ENCODE assay signal across 19 cellular contexts in the genomic region with DNA sequence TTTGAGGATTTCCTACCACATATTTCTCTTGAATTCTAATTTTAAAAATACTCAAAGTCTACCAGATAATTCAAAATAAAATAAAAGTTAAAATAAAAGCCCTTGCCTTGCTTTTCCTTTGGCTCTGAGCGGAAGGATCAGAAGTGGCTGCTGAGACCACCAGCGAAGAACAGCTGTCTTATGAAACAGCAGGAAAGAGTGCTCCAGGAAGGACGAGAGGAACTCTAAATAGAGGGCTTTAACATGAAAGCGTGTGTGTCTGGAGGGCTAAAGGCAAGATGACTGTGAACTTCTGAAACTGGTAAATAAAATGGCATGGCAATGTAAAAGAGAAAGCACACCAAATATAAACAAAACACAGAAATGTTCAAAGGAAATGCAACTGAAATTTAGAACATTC.
DNase-seq lines count a peak whose midpoint lies in the region; ATAC-seq, FAIRE-seq and TF ChIP-seq lines count a peak whose summit lies in the region.
"Had no signal": no experiment of that assay in that cellular context is flagged by ENCODE, and none has a peak within 500 bp of the region (broad histone marks: within the 10 kb centered on the region; RNA-seq: fewer than 3 reads in every experiment).

No MANE protein-coding gene starts in this region.

- intact Hi-C loops in natural killer cell (cut with micrococcal nuclease) = no loop called here

- H3K4me3 Mint-ChIP-seq in natural killer cell = no peak overlapping the region
- H3K4me3 Mint-ChIP-seq: B cell; CD4-positive, alpha-beta T cell had no signal

- H3K9me3 ChIP-seq in SJSA1 (replicated peaks) (no peaks in the 10 kb centered on the region), neuron (ENCODE audit: low read length) (no peaks in the 10 kb centered on the region)

- no peak overlapping the region for H3K27ac Mint-ChIP-seq in natural killer cell
- H3K27ac Mint-ChIP-seq: B cell; CD4-positive, alpha-beta T cell had no signal

- ATAC-seq in GM21423 (IDR thresholded peaks at IDR 0.05; ENCODE audit: unreplicated experiment) = no peak
- no peak for ATAC-seq in natural killer cell
- ATAC-seq: HCT116 had no signal

- TF ChIP-seq CTCF in natural killer cell (IDR thresholded peaks at IDR 0.05) = no peak

- DNase-seq in SJSA1 (ENCODE audit: low read depth in 1 of 2, low spot score in 2 of 2) (peak; percentile 90 to 94), epidermal melanocyte (ENCODE audit: insufficient read length, low spot score) (peak; percentile 23), natural killer cell (no peak), H54 (ENCODE audit: insufficient read length, low spot score) (no peak)
- DNase-seq in stimulated activated naive CD4-positive, alpha-beta T cell treated with Interleukin-2 at 50 U/mL for 16 hours (lab: John Stamatoyannopoulos, UW) = no peak
- DNase-seq: Calu3; CD4-positive, alpha-beta T cell; DMS53; NCI-H1417; NCI-H1930; NCI-H2171; NCI-H446; NCI-H69; SHP77 treated with DMSO at 0.1 percent for 48 hours had no signal

- peak overlapping the region; percentile 24 for H3K27ac ChIP-seq in SJSA1

- peaks cover 4 to 6% of the 10 kb centered on the region in 2 donors for H3K27me3 Mint-ChIP-seq in natural killer cell (ENCODE audit: low read depth in 2 of 2)
- H3K27me3 Mint-ChIP-seq: B cell; CD4-positive, alpha-beta T cell had no signal

- H3K36me3 ChIP-seq in SJSA1 = no peaks in the 10 kb centered on the region
- no peaks in the 10 kb centered on the region for H3K36me3 ChIP-seq in neuron (ENCODE audit: insufficient read depth, low read length)

- peak overlapping the region; percentile 32 for H2AFZ ChIP-seq in neuron (ENCODE audit: low read depth, low read length)

- H3K4me1 Mint-ChIP-seq in natural killer cell = no peaks in the 10 kb centered on the region
- H3K4me1 Mint-ChIP-seq: B cell had no signal

- H3K36me3 Mint-ChIP-seq in natural killer cell = no peaks in the 10 kb centered on the region

- no peak for TF ChIP-seq POLR2A in H54 (IDR thresholded peaks at IDR 0.05; ENCODE audit: low read depth, low read length)

- no peaks in the 10 kb centered on the region for H3K9me3 Mint-ChIP-seq in natural killer cell
- H3K9me3 Mint-ChIP-seq: CD4-positive, alpha-beta T cell had no signal

- H3K4me3 ChIP-seq in SJSA1 (no peak overlapping the region), neuron (ENCODE audit: low read length) (no peak overlapping the region)

- H3K4me1 ChIP-seq in SJSA1 (replicated peaks) (peaks cover 19% of the 10 kb centered on the region), neuron (ENCODE audit: insufficient read depth, low read length) (no peaks in the 10 kb centered on the region)

- H3K27me3 ChIP-seq in SJSA1 (replicated peaks) (no peaks in the 10 kb centered on the region), neuron (ENCODE audit: insufficient read depth, low read length) (no peaks in the 10 kb centered on the region)

- FAIRE-seq in H54 (lab: Jason Lieb, UNC) = no peak
- FAIRE-seq: RCC 7860 had no signal

Comparison
In these comparisons a context has a peak if more than half of its experiments do, and no peak if none do; other contexts are left out.
1. DNase-seq: peak in SJSA1 (2 of 2) and epidermal melanocyte (single experiment); none in stimulated activated naive CD4-positive, alpha-beta T cell treated with Interleukin-2 at 50 U/mL for 16 hours (single experiment), natural killer cell (single experiment) and H54 (single experiment).